18 cellular contexts compared by ENCODE assay signal in the genomic region with DNA sequence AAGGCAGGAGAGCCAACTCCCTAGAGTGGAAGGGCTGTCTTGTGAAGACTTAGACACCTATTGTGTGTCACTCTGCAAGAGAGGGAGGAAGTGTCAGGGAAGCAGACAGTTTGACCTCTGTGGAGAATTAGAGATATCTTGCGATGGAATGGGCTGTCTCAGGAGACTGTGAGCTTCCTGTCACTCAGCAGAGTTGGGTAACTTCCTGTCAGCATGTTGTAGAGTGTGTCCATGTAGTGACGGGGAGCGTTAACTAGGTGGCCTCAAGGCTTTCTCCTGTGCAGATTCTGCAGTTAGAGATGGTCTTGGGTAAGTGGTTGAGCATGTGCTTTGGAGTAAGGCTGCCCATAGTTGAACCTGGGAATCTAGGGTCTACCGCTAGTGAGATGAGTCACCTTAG.
DNase-seq lines count a peak whose midpoint lies in the region; ATAC-seq and TF ChIP-seq lines count a peak whose summit lies in the region.
"Had no signal": no experiment of that assay in that cellular context is flagged by ENCODE, and none has a peak within 500 bp of the region (broad histone marks: within the 10 kb centered on the region; RNA-seq: fewer than 3 reads in every experiment).

No MANE protein-coding gene starts in this region.

- H3K27ac ChIP-seq in Karpas-422 (ENCODE audit: low read length) (no peak overlapping the region), RWPE2 (ENCODE audit: poor library complexity, severe bottlenecking) (no peak overlapping the region)
- H3K27ac ChIP-seq in CD4-positive, alpha-beta T cell (ENCODE audit: low read depth, low read length), result no peak overlapping the region
- H3K27ac ChIP-seq: lower lobe of right lung, PC-9, vagina had no signal

- no peaks in the 10 kb centered on the region for H3K9me3 Mint-ChIP-seq in CD4-positive, alpha-beta T cell
- no peaks in the 10 kb centered on the region for H3K9me3 Mint-ChIP-seq in stimulated activated naive B cell treated with anti-CD40 and anti-IgM and Interleukin-4, amounts not matched to agents 10 μg/mL and 1 μg/mL and 100 μg/mL, for 72 hours

- H3K4me2 ChIP-seq in Karpas-422 (ENCODE audit: low read depth, low read length, poor library complexity, severe bottlenecking), result no peak overlapping the region
- H3K4me2 ChIP-seq: PC-9 had no signal

- no peak for TF ChIP-seq CTCF in RWPE2 (IDR thresholded peaks at IDR 0.05; ENCODE audit: poor library complexity, severe bottlenecking)
- no peak for TF ChIP-seq CTCF in CD4-positive, alpha-beta T cell (IDR thresholded peaks at IDR 0.05)

- H3K4me1 ChIP-seq in Karpas-422 (ENCODE audit: low read length) (no peaks in the 10 kb centered on the region), RWPE2 (ENCODE audit: insufficient read depth, poor library complexity, severe bottlenecking) (no peaks in the 10 kb centered on the region)
- H3K4me1 ChIP-seq: lower lobe of right lung, vagina had no signal

- no peaks in the 10 kb centered on the region for H3K36me3 Mint-ChIP-seq in CD4-positive, alpha-beta T cell (ENCODE audit: low read depth)
- no peaks in the 10 kb centered on the region for H3K36me3 Mint-ChIP-seq in stimulated activated naive B cell treated with anti-CD40 and anti-IgM and Interleukin-4, amounts not matched to agents 10 μg/mL and 1 μg/mL and 100 μg/mL, for 72 hours

- peak; percentile 48 for DNase-seq in GF-D8 (lab: John Stamatoyannopoulos, UW)
- DNase-seq in Karpas-422, result peak; percentile 59
- no peak for DNase-seq in RWPE2 (ENCODE audit: low spot score)
- DNase-seq in left lobe of liver (ENCODE audit: low spot score), result no peak
- no peak for DNase-seq in CD4-positive, alpha-beta T cell
- DNase-seq in stimulated activated naive B cell treated with anti-CD40 and anti-IgM and Interleukin-4, amounts not matched to agents 10 μg/mL and 1 μg/mL and 100 μg/mL, for 72 hours, result no peak
- DNase-seq: activated CD4-positive, alpha-beta T cell treated with anti-CD3 and anti-CD28 coated beads, Interleukin-2, amount 50 U/mL, for 1 hour; activated CD8-positive, alpha-beta memory T cell treated with anti-CD3 and anti-CD28 coated beads, Interleukin-2, amount 50 U/mL, for 48 hours; aorta; effector memory CD4-positive, alpha-beta T cell; head of caudate nucleus; lower lobe of right lung; NCI-H1092; NCI-H2081 treated with DMSO at 0.1 percent for 48 hours; NCI-H524; PC-9 had no signal

- ATAC-seq in RWPE2 (ENCODE audit: low read depth) (0 out of 3 replicates have a peak, but pooled peaks have one; percentile 14), left lobe of liver (peak; percentile 42), HG03139 (IDR thresholded peaks at IDR 0.05; ENCODE audit: unreplicated experiment) (no peak)
- no peak for ATAC-seq in CD4-positive, alpha-beta T cell (ENCODE audit: poor library complexity)
- no peak for ATAC-seq in stimulated activated naive B cell treated with anti-CD40 and anti-IgM and Interleukin-4, amounts not matched to agents 10 μg/mL and 1 μg/mL and 100 μg/mL, for 72 hours (replicated peaks)

- peaks cover 10% of the 10 kb centered on the region for H3K27me3 Mint-ChIP-seq in CD4-positive, alpha-beta T cell
- H3K27me3 Mint-ChIP-seq in stimulated activated naive B cell treated with anti-CD40 and anti-IgM and Interleukin-4, amounts not matched to agents 10 μg/mL and 1 μg/mL and 100 μg/mL, for 72 hours, result no peaks in the 10 kb centered on the region

- H3K27me3 ChIP-seq in Karpas-422 (ENCODE audit: low read length), result no peaks in the 10 kb centered on the region
- no peaks in the 10 kb centered on the region for H3K27me3 ChIP-seq in RWPE2 (ENCODE audit: insufficient read depth, poor library complexity, severe bottlenecking)
- H3K27me3 ChIP-seq in CD4-positive, alpha-beta T cell (ENCODE audit: control insufficient read depth, insufficient read depth, low read length), result peaks cover 3% of the 10 kb centered on the region
- H3K27me3 ChIP-seq: vagina had no signal

- CTCF ChIA-PET in CD4-positive, alpha-beta T cell (lab: Charles Lee), result no interaction called here

- H3K9me3 ChIP-seq in Karpas-422 (ENCODE audit: low read length), result no peaks in the 10 kb centered on the region
- H3K9me3 ChIP-seq in RWPE2 (ENCODE audit: severe bottlenecking), result no peaks in the 10 kb centered on the region
- no peaks in the 10 kb centered on the region for H3K9me3 ChIP-seq in CD4-positive, alpha-beta T cell (ENCODE audit: control insufficient read depth, low read length)
- H3K9me3 ChIP-seq: lower lobe of right lung, vagina had no signal

- H3K79me2 ChIP-seq in Karpas-422 (ENCODE audit: low read length), result no peaks in the 10 kb centered on the region

- no peak overlapping the region for H3K4me3 Mint-ChIP-seq in CD4-positive, alpha-beta T cell
- no peak overlapping the region for H3K4me3 Mint-ChIP-seq in stimulated activated naive B cell treated with anti-CD40 and anti-IgM and Interleukin-4, amounts not matched to agents 10 μg/mL and 1 μg/mL and 100 μg/mL, for 72 hours

- no peak overlapping the region for H3K9ac ChIP-seq in Karpas-422 (ENCODE audit: low read length)

- H3K4me3 ChIP-seq in Karpas-422 (ENCODE audit: low read length) (no peak overlapping the region), RWPE2 (ENCODE audit: severe bottlenecking) (no peak overlapping the region)
- H3K4me3 ChIP-seq: lower lobe of right lung, PC-9, vagina had no signal

- H2AFZ ChIP-seq in Karpas-422 (ENCODE audit: low read length), result no peak overlapping the region
- H2AFZ ChIP-seq: PC-9 had no signal

- H3K9me2 ChIP-seq in Karpas-422 (replicated peaks; ENCODE audit: insufficient read depth, low read length), result no peaks in the 10 kb centered on the region

- POLR2A ChIA-PET in CD4-positive, alpha-beta T cell (lab: Charles Lee), result no interaction called here

- H3K27ac Mint-ChIP-seq in CD4-positive, alpha-beta T cell, result no peak overlapping the region
- no peak overlapping the region for H3K27ac Mint-ChIP-seq in stimulated activated naive B cell treated with anti-CD40 and anti-IgM and Interleukin-4, amounts not matched to agents 10 μg/mL and 1 μg/mL and 100 μg/mL, for 72 hours

- no peaks in the 10 kb centered on the region for H4K20me1 ChIP-seq in Karpas-422 (ENCODE audit: insufficient read depth, low read depth, low read length)

- intact Hi-C loops in CD4-positive, alpha-beta T cell (cut with DNase I, micrococcal nuclease), result no loop called here

- H3K4me1 Mint-ChIP-seq in CD4-positive, alpha-beta T cell (ENCODE audit: low read depth), result no peaks in the 10 kb centered on the region
- H3K4me1 Mint-ChIP-seq in stimulated activated naive B cell treated with anti-CD40 and anti-IgM and Interleukin-4, amounts not matched to agents 10 μg/mL and 1 μg/mL and 100 μg/mL, for 72 hours, result no peaks in the 10 kb centered on the region

- H3K36me3 ChIP-seq in Karpas-422 (ENCODE audit: insufficient read depth, low read length) (no peaks in the 10 kb centered on the region), RWPE2 (ENCODE audit: low read depth) (no peaks in the 10 kb centered on the region)
- H3K36me3 ChIP-seq: lower lobe of right lung, vagina had no signal

Comparison
In these comparisons a context has a peak if more than half of its experiments do, and no peak if none do; other contexts are left out.
1. DNase-seq: peak in GF-D8 (single experiment) and Karpas-422 (single experiment); none in RWPE2 (single experiment), left lobe of liver (single experiment), CD4-positive, alpha-beta T cell (0 of 10) and stimulated activated naive B cell treated with anti-CD40 and anti-IgM and Interleukin-4, amounts not matched to agents 10 μg/mL and 1 μg/mL and 100 μg/mL, for 72 hours (single experiment).
2. ATAC-seq: peak in RWPE2 (single experiment) and left lobe of liver (single experiment); none in CD4-positive, alpha-beta T cell (single experiment), stimulated activated naive B cell treated with anti-CD40 and anti-IgM and Interleukin-4, amounts not matched to agents 10 μg/mL and 1 μg/mL and 100 μg/mL, for 72 hours (0 of 2) and HG03139 (single experiment).